ENCODE assay signal across 9 cellular contexts in the genomic region with DNA sequence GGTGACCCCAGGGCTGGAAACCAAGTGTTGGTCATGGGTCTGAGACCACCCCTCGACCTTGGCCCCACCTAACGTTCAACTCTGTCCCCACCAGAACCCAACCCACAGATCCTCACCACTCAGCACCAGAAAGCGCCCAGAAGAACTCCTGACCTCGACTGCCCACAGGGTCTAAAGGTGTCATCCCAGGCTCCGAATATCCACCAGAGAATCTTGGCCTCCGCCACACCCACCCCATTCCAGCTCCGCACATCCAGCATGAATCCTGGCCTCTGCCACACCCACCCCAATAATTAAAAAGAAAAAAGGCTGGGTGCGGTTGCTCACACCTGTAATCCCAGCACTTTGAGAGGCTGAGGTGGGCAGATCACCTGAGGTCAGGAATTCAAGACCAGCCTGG. TPM values are rescaled to one million over a fixed set of nuclear protein-coding genes. Genes with fewer than 3 reads are reported as not detected.
DNase-seq lines count a peak whose midpoint lies in the region; ATAC-seq, FAIRE-seq and TF ChIP-seq lines count a peak whose summit lies in the region.
"Had no signal": no experiment of that assay in that cellular context is flagged by ENCODE, and none has a peak within 500 bp of the region (broad histone marks: within the 10 kb centered on the region; RNA-seq: fewer than 3 reads in every experiment).

No MANE protein-coding gene starts in this region.

- peaks cover 56% of the 10 kb centered on the region for H3K4me1 Mint-ChIP-seq in activated naive CD8-positive, alpha-beta T cell treated with anti-CD3 and anti-CD28 coated beads, Interleukin-2, amount 50 U/mL, for 24 hours

- H3K79me2 ChIP-seq in SK-N-SH (ENCODE audit: insufficient read depth) (peaks cover 68% of the 10 kb centered on the region), keratinocyte (ENCODE audit: control insufficient read depth, insufficient read depth, low read length) (peaks cover 20% of the 10 kb centered on the region)

- FAIRE-seq in keratinocyte (lab: Jason Lieb, UNC), result no peak

- no peaks in the 10 kb centered on the region for H3K27me3 Mint-ChIP-seq in activated naive CD8-positive, alpha-beta T cell treated with anti-CD3 and anti-CD28 coated beads, Interleukin-2, amount 50 U/mL, for 24 hours

- H3K9me2 ChIP-seq in SK-N-SH, result no peaks in the 10 kb centered on the region

- TF ChIP-seq CTCF in SK-N-SH (IDR thresholded peaks at IDR 0.05), result no peak
- TF ChIP-seq CTCF in keratinocyte (optimal IDR thresholded peaks at IDR 0.05 in 1 of 3, IDR thresholded peaks at IDR 0.05 in 1 of 3, conservative IDR thresholded peaks at IDR 0.05 in 1 of 3; ENCODE audit: extremely low read depth in 1 of 3, insufficient read depth in 2 of 3, low read length in 3 of 3), result no peak

- ATAC-seq in SK-N-SH treated with all-trans-retinoic acid at 6 μM for 48 hours (no peak), HG03280 (IDR thresholded peaks at IDR 0.05; ENCODE audit: unreplicated experiment) (no peak)
- no peak for ATAC-seq in activated naive CD8-positive, alpha-beta T cell treated with anti-CD3 and anti-CD28 coated beads, Interleukin-2, amount 50 U/mL, for 24 hours

- H3K27ac Mint-ChIP-seq in activated naive CD8-positive, alpha-beta T cell treated with anti-CD3 and anti-CD28 coated beads, Interleukin-2, amount 50 U/mL, for 24 hours, result peak overlapping the region; percentile 98

- H3K9ac ChIP-seq in SK-N-SH (peak overlapping the region; percentile 82; the same call in 1 of the 2 replicates), keratinocyte (ENCODE audit: control insufficient read depth, extremely low read depth, insufficient read depth, low read length) (no peak overlapping the region), subcutaneous abdominal adipose tissue (ENCODE audit: low read length in 5 of 5) (peak overlapping the region in 2 of 5 donors; percentile 53 to 76)

- H3K9me1 ChIP-seq in keratinocyte (ENCODE audit: control insufficient read depth, extremely low read depth, insufficient read depth, low read length), result no peaks in the 10 kb centered on the region

- H3K9me3 ChIP-seq in SK-N-SH (no peaks in the 10 kb centered on the region), keratinocyte (ENCODE audit: control insufficient read depth, low read depth, low read length) (no peaks in the 10 kb centered on the region), subcutaneous abdominal adipose tissue (ENCODE audit: control insufficient read depth in 5 of 5, low read length in 5 of 5) (no peaks in the 10 kb centered on the region)

- no peak overlapping the region for H2AFZ ChIP-seq in SK-N-SH (ENCODE audit: low read depth)
- H2AFZ ChIP-seq in keratinocyte (ENCODE audit: control insufficient read depth, low read length), result no peak overlapping the region

- peak overlapping the region; percentile 98 for H3K4me3 Mint-ChIP-seq in activated naive CD8-positive, alpha-beta T cell treated with anti-CD3 and anti-CD28 coated beads, Interleukin-2, amount 50 U/mL, for 24 hours

- DNase-seq in SK-N-SH, result no peak
- no peak for DNase-seq in activated naive CD8-positive, alpha-beta T cell treated with anti-CD3 and anti-CD28 coated beads, Interleukin-2, amount 50 U/mL, for 24 hours
- no peak for DNase-seq in keratinocyte (ENCODE audit: low read depth, low spot score)
- no peak for DNase-seq in GF-D8 (lab: John Stamatoyannopoulos, UW)
- no peak for DNase-seq in cortex of kidney (lab: John Stamatoyannopoulos, UW)

- TF ChIP-seq EP300 in SK-N-SH (IDR thresholded peaks at IDR 0.05; ENCODE audit: borderline replicate concordance in 1 of 2, low read depth in 1 of 2, low read length in 1 of 2), result no peak

- H3F3A ChIP-seq in SK-N-SH (replicated peaks; ENCODE audit: insufficient read depth), result peaks cover 5% of the 10 kb centered on the region

- CTCF ChIA-PET in SK-N-SH (lab: Yijun Ruan, JAX), result interaction anchor here (1.3 to 3.0 kb wide), 4 partner anchors 11 to 173 kb away, joined by 4 to 20 read pairs (median 8); no protein-coding TSS in a partner anchor

- H3K27me3 ChIP-seq in SK-N-SH (ENCODE audit: insufficient read depth), result no peaks in the 10 kb centered on the region
- H3K27me3 ChIP-seq in keratinocyte (ENCODE audit: control insufficient read depth, extremely low read depth, insufficient read depth, low read length), result no peaks in the 10 kb centered on the region
- H3K27me3 ChIP-seq in subcutaneous abdominal adipose tissue (ENCODE audit: control insufficient read depth in 5 of 5, insufficient read depth in 4 of 5, low read length in 5 of 5), result no peaks in the 10 kb centered on the region

- 77% methylated on average over 8 of the region's 8 CpGs for whole genome bisulfite sequencing in SK-N-SH (ENCODE audit: low lambda C conversion rate)

- H3K36me3 ChIP-seq in SK-N-SH (replicated peaks in 1 of 2; ENCODE audit: control insufficient read depth in 1 of 2, insufficient read depth in 2 of 2, low read length in 1 of 2) (peaks cover 0 to 3% of the 10 kb centered on the region in 2 experiments), keratinocyte (ENCODE audit: control insufficient read depth in 2 of 2, extremely low read depth in 1 of 2, insufficient read depth in 2 of 2, low read length in 2 of 2) (no peaks in the 10 kb centered on the region), subcutaneous abdominal adipose tissue (ENCODE audit: control insufficient read depth in 5 of 5, insufficient read depth in 5 of 5, low read length in 5 of 5) (peaks cover 0 to 4% (median under 1%) of the 10 kb centered on the region in 5 donors)

- dilution Hi-C loops in keratinocyte (cut with MboI; ENCODE audit: extremely low pct_ligation_motif_present, low sequenced_read_pairs), result no loop called here

- peak overlapping the region; percentile 67 to 96 for H3K4me3 ChIP-seq in SK-N-SH (ENCODE audit: low read depth in 2 of 2, low read length in 1 of 2)
- peak overlapping the region in 1 of 3 experiments; percentile 5 for H3K4me3 ChIP-seq in keratinocyte (ENCODE audit: control insufficient read depth in 2 of 3, extremely low read depth in 1 of 3, insufficient read depth in 2 of 3, low read depth in 1 of 3, low read length in 3 of 3)
- H3K4me3 ChIP-seq in subcutaneous abdominal adipose tissue (ENCODE audit: low read depth in 1 of 5, low read length in 5 of 5), result peak overlapping the region; percentile 27 to 78 (median 76)

- H3K4me2 ChIP-seq in SK-N-SH, result peak overlapping the region; percentile 91
- H3K4me2 ChIP-seq in keratinocyte (ENCODE audit: control insufficient read depth, extremely low read depth, insufficient read depth, low read depth, low read length), result peak overlapping the region; percentile 90

- H4K20me1 ChIP-seq in SK-N-SH (ENCODE audit: insufficient read depth) (peaks cover 51% of the 10 kb centered on the region), keratinocyte (ENCODE audit: control insufficient read depth, extremely low read depth, insufficient read depth, low read length) (no peaks in the 10 kb centered on the region)

- POLR2A ChIA-PET in SK-N-SH (lab: Yijun Ruan, JAX), result interaction anchor here (1.2 kb wide), 1 partner anchor 26 kb away, joined by 7 read pairs; the partner anchor contains the start of gene TBC1D22A

- peaks cover 22 to 64% of the 10 kb centered on the region in 2 experiments for H3K4me1 ChIP-seq in SK-N-SH (ENCODE audit: control insufficient read depth in 1 of 2, insufficient read depth in 2 of 2, low read depth in 1 of 2, low read length in 1 of 2)
- peaks cover 30% of the 10 kb centered on the region for H3K4me1 ChIP-seq in keratinocyte (ENCODE audit: control insufficient read depth, extremely low read depth, insufficient read depth, low read length)
- H3K4me1 ChIP-seq in subcutaneous abdominal adipose tissue (ENCODE audit: control insufficient read depth in 5 of 5, insufficient read depth in 5 of 5, low read length in 5 of 5), result peaks cover 13 to 70% (median 59%) of the 10 kb centered on the region in 5 donors

- peaks cover 7% of the 10 kb centered on the region for H3K36me3 Mint-ChIP-seq in activated naive CD8-positive, alpha-beta T cell treated with anti-CD3 and anti-CD28 coated beads, Interleukin-2, amount 50 U/mL, for 24 hours (ENCODE audit: low read depth)

- TF ChIP-seq RAD21 in SK-N-SH (IDR thresholded peaks at IDR 0.05; ENCODE audit: low read length), result no peak

- no peaks in the 10 kb centered on the region for H3K9me3 Mint-ChIP-seq in activated naive CD8-positive, alpha-beta T cell treated with anti-CD3 and anti-CD28 coated beads, Interleukin-2, amount 50 U/mL, for 24 hours

- H3K27ac ChIP-seq in SK-N-SH (ENCODE audit: low read depth in 2 of 2, low read length in 1 of 2) (peak overlapping the region in 1 of 2 experiments; percentile 96; a peak in 2 of 4 replicates), keratinocyte (ENCODE audit: control insufficient read depth, insufficient read depth, low read length) (no peak overlapping the region), subcutaneous abdominal adipose tissue (ENCODE audit: low read depth, low read length) (peak overlapping the region; percentile 50)
- H3K27ac ChIP-seq: 22Rv1 had no signal

TF ChIP-seq in SK-N-SH, 30 proteins besides CTCF, POLR2A, EP300 and RAD21 (continues in another document):
- TF ChIP-seq GABPA (IDR thresholded peaks at IDR 0.05; ENCODE audit: low read depth), result no peak

TF ChIP-seq in SK-N-SH treated with all-trans-retinoic acid at 6 μM for 48 hours, 23 proteins besides CTCF, POLR2A, EP300 and RAD21 (continues in another document):
- no peak for TF ChIP-seq ISL1 (CRISPR knock-in tag; IDR thresholded peaks at IDR 0.05)
- TF ChIP-seq CSDC2 (CRISPR knock-in tag; IDR thresholded peaks at IDR 0.05), result no peak
- TF ChIP-seq ZFP3 (CRISPR knock-in tag; IDR thresholded peaks at IDR 0.05), result no peak

RNA-seq across cellular contexts. Expression of gene CERK, which starts 1.3 kb away (rescaled TPM):
- polyA plus RNA-seq in SK-N-SH (2012; rRNA removed), result 32.6 and 33.4 TPM in 2 replicates
- 27.7 and 36.1 TPM in 2 replicates for polyA plus RNA-seq in SK-N-SH (2012; cell fraction: cytosol; rRNA removed)
- 23.4 and 24.7 TPM in 2 replicates for polyA plus RNA-seq in SK-N-SH (2012; cell fraction: nucleus; rRNA removed)
- 11.7 to 12.7 TPM (median 11.9 TPM) in 3 replicates for polyA plus RNA-seq in keratinocyte
- polyA plus RNA-seq in keratinocyte (2011; ENCODE audit: low read depth), result 10.3 TPM
- polyA plus RNA-seq in keratinocyte (2011; cell fraction: cytosol; rRNA removed), result 7.9 and 9.0 TPM in 2 replicates
- 8.3 and 9.7 TPM in 2 replicates for polyA plus RNA-seq in keratinocyte (2011; cell fraction: nucleus; rRNA removed)
- 11.7 and 12.5 TPM in 2 replicates for polyA plus RNA-seq in keratinocyte (2012; ENCODE audit: low replicate concordance)
- polyA minus RNA-seq in keratinocyte, result 19.9 to 24.0 TPM (median 20.7 TPM) in 3 replicates
- 20.1 TPM for polyA minus RNA-seq in keratinocyte (2011; cell fraction: cytosol; rRNA and poly(A)+ RNA removed)
- polyA minus RNA-seq in keratinocyte (2011; cell fraction: nucleus; rRNA and poly(A)+ RNA removed), result 7.1 and 9.8 TPM in 2 replicates

RNA-seq across cellular contexts. Expression of gene TBC1D22A, which starts 25.7 kb away (rescaled TPM):
- polyA plus RNA-seq in SK-N-SH (2012; rRNA removed) (14.5 and 16.5 TPM in 2 replicates), keratinocyte (17.7 to 22.7 TPM (median 20.9 TPM) in 3 replicates)
- 12.8 and 14.4 TPM in 2 replicates for polyA plus RNA-seq in SK-N-SH (2012; cell fraction: cytosol; rRNA removed)
- polyA plus RNA-seq in SK-N-SH (2012; cell fraction: nucleus; rRNA removed), result 16.3 and 19.4 TPM in 2 replicates
- 25.3 TPM for polyA plus RNA-seq in keratinocyte (2011; ENCODE audit: low read depth)
- polyA plus RNA-seq in keratinocyte (2011; cell fraction: cytosol; rRNA removed), result 20.4 and 25.8 TPM in 2 replicates
- polyA plus RNA-seq in keratinocyte (2011; cell fraction: nucleus; rRNA removed), result 16.9 and 19.1 TPM in 2 replicates
- polyA plus RNA-seq in keratinocyte (2012; ENCODE audit: low replicate concordance), result 15.0 and 23.9 TPM in 2 replicates
- 14.2 to 21.3 TPM (median 14.7 TPM) in 3 replicates for polyA minus RNA-seq in keratinocyte
- 19.6 TPM for polyA minus RNA-seq in keratinocyte (2011; cell fraction: cytosol; rRNA and poly(A)+ RNA removed)
- 11.9 and 20.6 TPM in 2 replicates for polyA minus RNA-seq in keratinocyte (2011; cell fraction: nucleus; rRNA and poly(A)+ RNA removed)
